In genomic region chr7:5045558-5046396, GRCh38 we compare ENCODE assay signal across 8 cellular contexts. TPM values are rescaled to one million over a fixed set of nuclear protein-coding genes. Genes with fewer than 3 reads are reported as not detected.
DNase-seq lines count a peak whose midpoint lies in the region; ATAC-seq and TF ChIP-seq lines count a peak whose summit lies in the region.

Gene RBAK, plus strand, starts transcription at chr7:5045860. Its CDS starts 2,217 bp downstream, at chr7:5048077.

- H3K9me3 Mint-ChIP-seq in activated T-helper 2 cell treated with anti-CD3 and anti-CD28 coated beads, Interferon-gamma antibody, Interleukin-2, Interleukin-4, amounts not matched to agents 10 μg/mL and 5 μg/mL and 100 μg/mL, durations not matched to agents 14 hours and 24 hours and 36 hours = peaks cover 18% of the 10 kb centered on the region
- H3K9me3 Mint-ChIP-seq in natural killer cell treated with Interleukin-12 subunit alpha and Interleukin-12 subunit beta and Interleukin-15 and Interleukin-18, amount 100 ng/mL, for 72 hours = no peaks in the 10 kb centered on the region

- peak; percentile 100 for ATAC-seq in RWPE2 (ENCODE audit: low read depth)
- ATAC-seq in natural killer cell treated with Interleukin-12 subunit alpha and Interleukin-12 subunit beta and Interleukin-15 and Interleukin-18, amount 100 ng/mL, for 72 hours = peak; percentile 100

- H3K4me1 ChIP-seq in RWPE2 (ENCODE audit: insufficient read depth, poor library complexity, severe bottlenecking) = no peaks in the 10 kb centered on the region

- DNase-seq in ELF-1 (ENCODE audit: low read depth, low spot score) = peak; percentile 92
- peak; percentile 100 for DNase-seq in H4 (ENCODE audit: low spot score)
- peak; percentile 88 for DNase-seq in LNCaP clone FGC (ENCODE audit: low read depth)
- peak; percentile 95 for DNase-seq in RWPE2 (ENCODE audit: low spot score)
- DNase-seq in activated T-helper 2 cell treated with anti-CD3 and anti-CD28 coated beads, Interferon-gamma antibody, Interleukin-2, Interleukin-4, amounts not matched to agents 10 μg/mL and 5 μg/mL and 100 μg/mL, durations not matched to agents 14 hours and 24 hours and 36 hours (ENCODE audit: low spot score) = peak; percentile 88
- DNase-seq in fibroblast of pulmonary artery (ENCODE audit: low read depth) = peak; percentile 97
- peak; percentile 96 for DNase-seq in natural killer cell treated with Interleukin-12 subunit alpha and Interleukin-12 subunit beta and Interleukin-15 and Interleukin-18, amount 100 ng/mL, for 72 hours (ENCODE audit: low spot score)
- DNase-seq in stimulated activated naive CD4-positive, alpha-beta T cell treated with Interleukin-2 at 50 U/mL for 16 hours (lab: John Stamatoyannopoulos, UW) = peak; percentile 83

- intact Hi-C loops in activated T-helper 2 cell treated with anti-CD3 and anti-CD28 coated beads, Interferon-gamma antibody, Interleukin-2, Interleukin-4, amounts not matched to agents 10 μg/mL and 5 μg/mL and 100 μg/mL, durations not matched to agents 14 hours and 24 hours and 36 hours (cut with micrococcal nuclease) = loop anchor here (5.0 to 10.0 kb wide), 2 partner anchors 73 to 149 kb away; partner anchors contain the start of gene WIPI2

- TF ChIP-seq CTCF in LNCaP clone FGC (IDR thresholded peaks at IDR 0.05; ENCODE audit: control insufficient read depth, extremely low read depth, insufficient read depth) (no peak), RWPE2 (IDR thresholded peaks at IDR 0.05; ENCODE audit: poor library complexity, severe bottlenecking) (no peak), fibroblast of pulmonary artery (IDR thresholded peaks at IDR 0.05; ENCODE audit: low read length, missing control alignments) (no peak)

- peaks cover 20% of the 10 kb centered on the region for H3K4me1 Mint-ChIP-seq in activated T-helper 2 cell treated with anti-CD3 and anti-CD28 coated beads, Interferon-gamma antibody, Interleukin-2, Interleukin-4, amounts not matched to agents 10 μg/mL and 5 μg/mL and 100 μg/mL, durations not matched to agents 14 hours and 24 hours and 36 hours (ENCODE audit: low read depth)
- peaks cover 15 to 29% of the 10 kb centered on the region in 2 donors for H3K4me1 Mint-ChIP-seq in natural killer cell treated with Interleukin-12 subunit alpha and Interleukin-12 subunit beta and Interleukin-15 and Interleukin-18, amount 100 ng/mL, for 72 hours (ENCODE audit: low read depth in 2 of 2)

- H3K27ac Mint-ChIP-seq in activated T-helper 2 cell treated with anti-CD3 and anti-CD28 coated beads, Interferon-gamma antibody, Interleukin-2, Interleukin-4, amounts not matched to agents 10 μg/mL and 5 μg/mL and 100 μg/mL, durations not matched to agents 14 hours and 24 hours and 36 hours = peak within 1 kb of the TSS; percentile 86
- H3K27ac Mint-ChIP-seq in natural killer cell treated with Interleukin-12 subunit alpha and Interleukin-12 subunit beta and Interleukin-15 and Interleukin-18, amount 100 ng/mL, for 72 hours = peak within 1 kb of the TSS; percentile 83 to 97

- H3K27ac ChIP-seq in RWPE2 (ENCODE audit: poor library complexity, severe bottlenecking) = peak within 1 kb of the TSS; percentile 43

- peak within 1 kb of the TSS; percentile 95 for H3K4me3 Mint-ChIP-seq in activated T-helper 2 cell treated with anti-CD3 and anti-CD28 coated beads, Interferon-gamma antibody, Interleukin-2, Interleukin-4, amounts not matched to agents 10 μg/mL and 5 μg/mL and 100 μg/mL, durations not matched to agents 14 hours and 24 hours and 36 hours (ENCODE audit: low read depth)
- H3K4me3 Mint-ChIP-seq in natural killer cell treated with Interleukin-12 subunit alpha and Interleukin-12 subunit beta and Interleukin-15 and Interleukin-18, amount 100 ng/mL, for 72 hours = peak within 1 kb of the TSS; percentile 94

- no peaks in the 10 kb centered on the region for H3K27me3 Mint-ChIP-seq in activated T-helper 2 cell treated with anti-CD3 and anti-CD28 coated beads, Interferon-gamma antibody, Interleukin-2, Interleukin-4, amounts not matched to agents 10 μg/mL and 5 μg/mL and 100 μg/mL, durations not matched to agents 14 hours and 24 hours and 36 hours (ENCODE audit: low read depth)
- no peaks in the 10 kb centered on the region for H3K27me3 Mint-ChIP-seq in natural killer cell treated with Interleukin-12 subunit alpha and Interleukin-12 subunit beta and Interleukin-15 and Interleukin-18, amount 100 ng/mL, for 72 hours

- peaks cover 23% of the 10 kb centered on the region for H3K36me3 ChIP-seq in RWPE2 (ENCODE audit: low read depth)

- no peaks in the 10 kb centered on the region for H3K9me3 ChIP-seq in RWPE2 (ENCODE audit: severe bottlenecking)

- H3K36me3 Mint-ChIP-seq in activated T-helper 2 cell treated with anti-CD3 and anti-CD28 coated beads, Interferon-gamma antibody, Interleukin-2, Interleukin-4, amounts not matched to agents 10 μg/mL and 5 μg/mL and 100 μg/mL, durations not matched to agents 14 hours and 24 hours and 36 hours (ENCODE audit: low read depth) = peaks cover 62% of the 10 kb centered on the region
- H3K36me3 Mint-ChIP-seq in natural killer cell treated with Interleukin-12 subunit alpha and Interleukin-12 subunit beta and Interleukin-15 and Interleukin-18, amount 100 ng/mL, for 72 hours = peaks cover 25% of the 10 kb centered on the region

- H3K27me3 ChIP-seq in RWPE2 (ENCODE audit: insufficient read depth, poor library complexity, severe bottlenecking) = no peaks in the 10 kb centered on the region

- H3K4me3 ChIP-seq in LNCaP clone FGC (ENCODE audit: low read depth, low read length) (peak within 1 kb of the TSS; percentile 88), RWPE2 (ENCODE audit: severe bottlenecking) (peak within 1 kb of the TSS; percentile 68), fibroblast of pulmonary artery (replicated peaks; ENCODE audit: low read depth, low read length) (peak within 1 kb of the TSS; percentile 75)

RNA-seq across cellular contexts. Expression of gene RBAK, which starts in this region (rescaled TPM):
- total RNA-seq in H4 (2014; rRNA removed; shearing (Covaris generic)) = 8.6 and 11.7 TPM in 2 replicates
- total RNA-seq in activated T-helper 2 cell treated with anti-CD3 and anti-CD28 coated beads, Interferon-gamma antibody, Interleukin-2, Interleukin-4, amounts not matched to agents 10 μg/mL and 5 μg/mL and 100 μg/mL, durations not matched to agents 14 hours and 24 hours and 36 hours = 14.1 and 15.4 TPM in 2 replicates
- 10 to 100 TPM; 14.2 to 15.7 TPM for total RNA-seq in natural killer cell treated with Interleukin-12 subunit alpha and Interleukin-12 subunit beta and Interleukin-15 and Interleukin-18, amount 100 ng/mL, for 72 hours

Comparison
In these comparisons a context has a peak if more than half of its experiments do, and no peak if none do; other contexts are left out.
1. Peak in every context shown above with its lines: DNase-seq, ATAC-seq, H3K4me3 ChIP-seq and H3K27ac ChIP-seq.